ENCODE assay signal across 2 cellular contexts in the genomic region with DNA sequence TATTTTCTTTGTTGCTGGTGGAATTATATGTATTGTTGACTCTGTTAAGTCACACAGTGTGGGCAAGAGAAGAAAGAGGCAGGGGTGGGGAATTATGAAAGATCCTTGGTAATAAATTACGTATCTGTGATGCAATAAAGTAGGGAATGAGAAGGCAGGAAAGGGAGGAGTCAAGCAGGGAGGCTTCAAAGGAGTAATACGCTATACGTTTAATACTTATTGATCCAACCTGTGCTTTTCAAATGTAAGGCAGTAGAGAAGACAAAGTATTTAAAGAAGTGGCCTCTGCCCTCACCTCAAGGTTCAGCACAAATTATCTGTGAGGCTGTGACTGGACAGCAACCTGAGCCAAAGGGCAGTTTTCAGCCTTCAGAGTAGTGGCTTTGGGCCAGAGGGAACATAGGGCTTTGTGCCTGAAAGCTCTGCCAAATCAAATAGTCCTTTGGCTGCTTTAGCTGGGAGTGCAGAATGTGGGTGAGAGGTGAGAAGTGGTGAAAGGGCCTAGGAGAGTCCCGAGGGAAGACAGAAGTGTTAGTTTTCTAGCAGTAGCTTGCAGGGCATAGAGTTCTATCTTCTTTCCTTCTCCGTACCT.
A peak's percentile ranks its signal among the peaks of the same experiment; 100 is the strongest.
TF ChIP-seq lines count a peak whose summit lies in the region.

No MANE protein-coding gene starts in this region.

TF ChIP-seq in A549, 52 proteins besides CTCF, POLR2A, EP300 and RAD21:
- TF ChIP-seq HOXA7 (CRISPR knock-in tag; IDR thresholded peaks at IDR 0.05) (no peak), CEBPB (IDR thresholded peaks at IDR 0.05) (peak; percentile 29 to 53; a peak in 2 of 4 replicates)

TF ChIP-seq in endothelial cell of umbilical vein, 7 proteins besides CTCF, POLR2A, EP300 and RAD21:
- TF ChIP-seq, protein P1, sequence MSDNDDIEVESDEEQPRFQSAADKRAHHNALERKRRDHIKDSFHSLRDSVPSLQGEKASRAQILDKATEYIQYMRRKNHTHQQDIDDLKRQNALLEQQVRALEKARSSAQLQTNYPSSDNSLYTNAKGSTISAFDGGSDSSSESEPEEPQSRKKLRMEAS (IDR thresholded peaks at IDR 0.05; ENCODE audit: insufficient read depth, insufficient read length): no peak
- TF ChIP-seq FOS (IDR thresholded peaks at IDR 0.05; ENCODE audit: borderline replicate concordance, insufficient read depth, low read length) (no peak), POLR2AphosphoS5 (IDR thresholded peaks at IDR 0.05; ENCODE audit: insufficient read depth, low read depth, low read length) (no peak), MYC (IDR thresholded peaks at IDR 0.05; ENCODE audit: low read depth, low read length) (no peak), GATA2 (IDR thresholded peaks at IDR 0.05; ENCODE audit: insufficient read depth, insufficient read length, low read depth, low read length) (no peak), JUN (IDR thresholded peaks at IDR 0.05; ENCODE audit: borderline replicate concordance, insufficient read depth, insufficient read length, low read depth) (no peak), EZH2 (IDR thresholded peaks at IDR 0.05; ENCODE audit: borderline replicate concordance, low read depth, low read length, severe bottlenecking) (no peak)
